13 cellular contexts compared by ENCODE assay signal in the genomic region with DNA sequence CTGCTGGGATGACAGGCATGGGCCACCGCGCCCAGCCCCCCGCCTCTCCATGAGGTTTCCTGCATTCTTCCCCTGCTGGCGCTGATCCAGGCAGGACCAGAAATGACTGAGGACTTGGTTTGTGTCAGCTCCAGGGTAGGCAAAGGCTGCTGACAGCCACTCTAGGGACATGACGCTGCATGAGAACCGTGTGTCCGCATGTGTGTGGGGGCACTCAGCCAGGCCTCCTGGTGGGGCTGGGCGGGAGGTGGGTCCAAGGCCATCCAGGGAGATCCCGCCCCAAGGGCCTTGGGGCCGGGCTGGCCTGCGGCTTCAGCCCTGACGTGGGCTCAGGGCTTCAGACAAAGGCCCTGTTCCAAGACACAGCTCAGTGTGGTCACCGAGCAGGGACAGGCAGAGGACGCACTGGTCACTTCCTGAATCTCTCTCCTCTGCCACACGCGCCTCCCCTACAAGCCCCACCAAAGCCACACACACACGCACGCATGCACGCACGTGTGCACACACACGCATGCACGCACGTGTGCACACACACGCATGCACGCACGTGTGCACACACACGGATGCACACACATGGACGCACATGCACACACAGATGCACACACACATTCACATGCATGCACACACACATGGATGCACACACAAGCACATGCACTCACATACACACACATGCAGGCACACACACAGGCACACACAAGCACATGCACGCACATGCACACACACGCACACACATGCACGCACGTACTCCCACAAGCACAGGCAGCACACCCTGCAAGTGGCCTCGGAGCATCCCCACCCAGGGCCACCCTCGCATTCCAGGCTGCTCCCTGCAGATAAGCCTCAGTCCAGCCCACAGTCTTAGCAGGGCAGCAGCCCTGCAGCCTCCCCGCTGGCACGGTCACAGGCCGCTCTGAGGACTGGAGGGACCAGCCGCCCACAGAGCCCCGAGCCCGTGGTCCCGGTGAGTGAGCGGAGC. TPM values are rescaled to one million over a fixed set of nuclear protein-coding genes. Genes with fewer than 3 reads are reported as not detected.
DNase-seq lines count a peak whose midpoint lies in the region; ATAC-seq and TF ChIP-seq lines count a peak whose summit lies in the region.
"Had no signal": no experiment of that assay in that cellular context is flagged by ENCODE, and none has a peak within 500 bp of the region (broad histone marks: within the 10 kb centered on the region; RNA-seq: fewer than 3 reads in every experiment).

No MANE protein-coding gene starts in this region.

- CTCF ChIA-PET in CD4-positive, alpha-beta memory T cell (lab: Charles Lee; ENCODE audit: partially characterized antibody), result no interaction called here
- CTCF ChIA-PET in T-cell (lab: Charles Lee), result no interaction called here

- TF ChIP-seq CTCF in nephron progenitor cell (IDR thresholded peaks at IDR 0.05), result no peak

- H3K4me1 Mint-ChIP-seq in CD4-positive, alpha-beta memory T cell, result peaks cover 16 to 43% (median 28%) of the 10 kb centered on the region in 4 donors
- H3K4me1 Mint-ChIP-seq in T-cell (peaks cover 41 to 51% (median 48%) of the 10 kb centered on the region in 3 donors), nephron progenitor cell (peaks cover 9% of the 10 kb centered on the region)

- no peaks in the 10 kb centered on the region for H3K27me3 Mint-ChIP-seq in CD4-positive, alpha-beta memory T cell
- H3K27me3 Mint-ChIP-seq in T-cell, result no peaks in the 10 kb centered on the region
- H3K27me3 Mint-ChIP-seq in nephron progenitor cell (ENCODE audit: low read depth, poor library complexity), result peaks cover 9% of the 10 kb centered on the region
- H3K27me3 Mint-ChIP-seq: activated CD4-positive, alpha-beta memory T cell treated with anti-CD3 and anti-CD28 coated beads, Interleukin-2, amount 10 ng/mL, durations not matched to agents 7 days and 5 days; CD4-positive, CD25-positive, alpha-beta regulatory T cell had no signal

- H3K9me3 Mint-ChIP-seq in CD4-positive, alpha-beta memory T cell, result no peaks in the 10 kb centered on the region
- H3K9me3 Mint-ChIP-seq in T-cell (no peaks in the 10 kb centered on the region), nephron progenitor cell (no peaks in the 10 kb centered on the region)
- H3K9me3 Mint-ChIP-seq: activated CD4-positive, alpha-beta memory T cell treated with anti-CD3 and anti-CD28 coated beads, Interleukin-2, amount 10 ng/mL, durations not matched to agents 7 days and 5 days; CD4-positive, CD25-positive, alpha-beta regulatory T cell had no signal

- peak overlapping the region in 5 of 8 donors; percentile 59 to 76 (median 67) for H3K4me3 Mint-ChIP-seq in CD4-positive, alpha-beta memory T cell
- peak overlapping the region in 2 of 3 donors; percentile 56 to 73 for H3K4me3 Mint-ChIP-seq in T-cell
- H3K4me3 Mint-ChIP-seq in nephron progenitor cell, result no peak overlapping the region
- H3K4me3 Mint-ChIP-seq: activated CD4-positive, alpha-beta memory T cell treated with anti-CD3 and anti-CD28 coated beads, Interleukin-2, amount 10 ng/mL, durations not matched to agents 7 days and 5 days had no signal

- no peaks in the 10 kb centered on the region for H3K36me3 Mint-ChIP-seq in CD4-positive, alpha-beta memory T cell
- no peaks in the 10 kb centered on the region for H3K36me3 Mint-ChIP-seq in T-cell
- H3K36me3 Mint-ChIP-seq in nephron progenitor cell (ENCODE audit: low read depth), result peaks cover 8% of the 10 kb centered on the region

- intact Hi-C loops in CD4-positive, alpha-beta memory T cell (cut with micrococcal nuclease), result loop anchor here (5.0 kb wide), 1 partner anchor 179 kb away; the partner anchor contains the start of gene MAPK8IP3
- intact Hi-C loops in posterior cingulate gyrus (cut with DNase I), result no loop called here

- POLR2A ChIA-PET in CD4-positive, alpha-beta memory T cell (lab: Charles Lee; ENCODE audit: partially characterized antibody), result interaction anchor here (1.2 to 3.2 kb wide), 2 partner anchors 9 to 30 kb away, joined by 4 to 30 read pairs; no protein-coding TSS in a partner anchor
- POLR2A ChIA-PET in T-cell (lab: Charles Lee), result no interaction called here

- H3K27me3 ChIP-seq in CD4-positive, alpha-beta memory T cell (ENCODE audit: insufficient read depth, low read length), result no peaks in the 10 kb centered on the region

- no peak overlapping the region for H3K27ac ChIP-seq in CD4-positive, alpha-beta memory T cell (ENCODE audit: low read depth, low read length)
- H3K27ac ChIP-seq: KMS-11 had no signal

- ATAC-seq in T-cell (replicated peaks in 1 of 4), result no peak
- no peak for ATAC-seq in HG02642 (IDR thresholded peaks at IDR 0.05; ENCODE audit: poor library complexity, unreplicated experiment)
- ATAC-seq in HG03442 (IDR thresholded peaks at IDR 0.05; ENCODE audit: unreplicated experiment), result no peak

- DNase-seq in CD4-positive, alpha-beta memory T cell, result no peak
- no peak for DNase-seq in T-cell
- peak; percentile 39 for DNase-seq in fibroblast of gingiva (ENCODE audit: low read depth)
- DNase-seq in nephron progenitor cell, result no peak
- DNase-seq in stimulated activated CD4-positive, alpha-beta T cell treated with anti-CD3 and anti-CD28 coated beads, Interleukin-15, amount 100 ng/mL, for 24 hours, result no peak
- DNase-seq in posterior cingulate gyrus, result no peak
- DNase-seq: activated CD4-positive, alpha-beta memory T cell treated with anti-CD3 and anti-CD28 coated beads, Interleukin-2, amount 10 ng/mL, durations not matched to agents 7 days and 5 days; activated naive CD4-positive, alpha-beta T cell treated with anti-CD3 and anti-CD28 coated beads, Interleukin-2, amount 50 U/mL, for 16 hours; CD4-positive, CD25-positive, alpha-beta regulatory T cell; NCI-H187 had no signal

- no peak overlapping the region for H3K4me3 ChIP-seq in CD4-positive, alpha-beta memory T cell (ENCODE audit: low read length in 2 of 2)

- H3K27ac Mint-ChIP-seq in CD4-positive, alpha-beta memory T cell, result peak overlapping the region; percentile 43 to 91 (median 83)
- H3K27ac Mint-ChIP-seq in T-cell, result peak overlapping the region; percentile 91 to 94
- H3K27ac Mint-ChIP-seq in nephron progenitor cell, result peak overlapping the region; percentile 87

- no peaks in the 10 kb centered on the region for H3K36me3 ChIP-seq in CD4-positive, alpha-beta memory T cell (ENCODE audit: insufficient read depth, low read length)

- no peaks in the 10 kb centered on the region for H3K9me3 ChIP-seq in CD4-positive, alpha-beta memory T cell (ENCODE audit: control insufficient read depth in 1 of 2, low read length in 2 of 2)

- peaks cover 46% of the 10 kb centered on the region for H3K4me1 ChIP-seq in CD4-positive, alpha-beta memory T cell (ENCODE audit: insufficient read depth, low read length)

RNA-seq across cellular contexts. Expression of gene TMEM204, which starts 5.3 kb away (rescaled TPM):
- 100 to 1,000 TPM; 124 to 125 TPM for total RNA-seq in CD4-positive, alpha-beta memory T cell
- 10 to 100 TPM; 95.9 to 97.1 TPM for polyA plus RNA-seq in CD4-positive, alpha-beta memory T cell
- 100 to 1,000 TPM in 3 of 5 donors, 10 to 100 TPM in 2; 33.1 to 158 (median 115) TPM for total RNA-seq in T-cell

RNA-seq across cellular contexts. Expression of gene TELO2, which starts 35.0 kb away (rescaled TPM):
- 10 to 100 TPM; 55.3 to 56.0 TPM for total RNA-seq in CD4-positive, alpha-beta memory T cell
- polyA plus RNA-seq in CD4-positive, alpha-beta memory T cell, result 10 to 100 TPM; 11.3 to 14.5 TPM
- 10 to 100 TPM; 36.0 to 73.0 (median 56.1) TPM for total RNA-seq in T-cell

RNA-seq across cellular contexts. Expression of gene PTX4, which starts 39.4 kb away (rescaled TPM):
- not detected for total RNA-seq in CD4-positive, alpha-beta memory T cell
- polyA plus RNA-seq in CD4-positive, alpha-beta memory T cell, result not detected
- total RNA-seq in T-cell, result under 1 TPM in 1 of 5 donors, not detected in 4; 0.26 TPM
- total RNA-seq: activated CD4-positive, alpha-beta memory T cell treated with anti-CD3 and anti-CD28 coated beads, Interleukin-2, amount 10 ng/mL, durations not matched to agents 7 days and 5 days; CD4-positive, CD25-positive, alpha-beta regulatory T cell had no signal
- polyA plus RNA-seq: CD4-positive, CD25-positive, alpha-beta regulatory T cell had no signal

RNA-seq across cellular contexts. Expression of gene CLCN7, which starts 53.3 kb away (rescaled TPM):
- total RNA-seq in CD4-positive, alpha-beta memory T cell, result 100 to 1,000 TPM; 105 to 111 TPM
- 10 to 100 TPM; 18.1 to 29.6 TPM for polyA plus RNA-seq in CD4-positive, alpha-beta memory T cell
- total RNA-seq in T-cell, result 100 to 1,000 TPM in 3 of 5 donors, 10 to 100 TPM in 2; 77.1 to 141 (median 114) TPM
